Comparison of ENCODE assay signal across 25 cellular contexts in the genomic region with DNA sequence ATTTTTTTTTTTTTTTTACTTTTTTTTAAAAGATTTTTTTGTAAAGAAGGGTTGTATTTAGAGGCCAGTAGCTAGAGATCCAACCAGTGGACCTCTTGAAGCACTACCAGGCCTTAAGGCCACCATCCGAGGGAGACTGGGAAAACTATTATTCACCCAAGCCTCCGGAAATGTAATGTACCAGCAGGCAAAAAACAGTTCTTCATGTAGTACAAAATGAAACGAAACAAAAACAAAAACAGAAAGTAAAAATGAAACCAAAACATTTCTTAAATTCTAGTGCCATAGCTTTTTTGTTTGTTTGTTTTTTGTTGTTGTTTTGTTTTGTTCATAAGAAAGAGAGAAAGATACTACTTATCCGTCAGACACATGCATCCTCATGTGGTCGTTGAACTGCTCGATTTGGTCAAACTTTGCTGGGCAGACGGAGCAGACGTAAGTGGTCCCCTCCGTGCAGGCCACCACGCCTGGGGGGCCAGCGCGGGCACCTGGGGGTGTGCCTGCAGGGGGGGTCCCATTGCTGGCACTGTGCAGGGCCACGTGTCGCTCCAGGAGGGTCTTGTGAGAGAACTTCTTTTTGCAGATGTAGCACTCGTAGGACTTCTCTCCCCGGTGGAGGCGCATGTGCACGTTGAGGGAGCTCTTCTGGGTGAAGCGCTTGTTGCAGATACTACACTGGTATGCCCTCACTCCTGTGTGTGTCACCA. TPM values are rescaled to one million over a fixed set of nuclear protein-coding genes. Genes with fewer than 3 reads are reported as not detected.
DNase-seq lines count a peak whose midpoint lies in the region; ATAC-seq and TF ChIP-seq lines count a peak whose summit lies in the region.
"Had no signal": no experiment of that assay in that cellular context is flagged by ENCODE, and none has a peak within 500 bp of the region (broad histone marks: within the 10 kb centered on the region; RNA-seq: fewer than 3 reads in every experiment).

No MANE protein-coding gene starts in this region.

- CTCF ChIA-PET in PC-3 (lab: Charles Lee) = interaction anchor here (0.7 kb wide), 1 partner anchor 9 kb away, joined by 5 read pairs; no protein-coding TSS in a partner anchor

- H3K4me2 ChIP-seq in PC-3 (ENCODE audit: low read length) = peak overlapping the region; percentile 17; the same call in 1 of the 2 replicates
- H3K4me2 ChIP-seq: PC-9 had no signal

- H3K4me3 ChIP-seq in heart left ventricle (no peak overlapping the region), PC-3 (ENCODE audit: low read length) (no peak overlapping the region), dorsolateral prefrontal cortex (no peak overlapping the region)
- H3K4me3 ChIP-seq in effector memory CD4-positive, alpha-beta T cell (ENCODE audit: insufficient read depth, low read depth, low read length, poor library complexity, severe bottlenecking) = no peak overlapping the region
- H3K4me3 ChIP-seq: esophagus muscularis mucosa, gastroesophageal sphincter, MG63, pancreas, PC-9, right lobe of liver, SJSA1, tibial nerve had no signal

- H3K4me3 Mint-ChIP-seq in stimulated activated effector memory CD8-positive, alpha-beta T cell treated with anti-CD3 and anti-CD28 coated beads, Interleukin-12 subunit alpha, Interleukin-12 subunit beta, amount 100 ng/mL, for 72 hours = peak overlapping the region; percentile 36
- H3K4me3 Mint-ChIP-seq: CD4-positive, alpha-beta T cell; naive thymus-derived CD8-positive, alpha-beta T cell had no signal

- POLR2A ChIA-PET in PC-3 (lab: Charles Lee; ENCODE audit: unreplicated experiment) = no interaction called here

- no TSS peak for BruUV-seq in PC-3 (replicated peaks; lab: Mats Ljungman, UMichigan)

- H3K79me2 ChIP-seq in PC-3 (ENCODE audit: low read length) = no peaks in the 10 kb centered on the region

- H3K27ac ChIP-seq in heart left ventricle = peak overlapping the region in 1 of 12 donors; percentile 21
- H3K27ac ChIP-seq in PC-3 (ENCODE audit: low read length) = no peak overlapping the region
- H3K27ac ChIP-seq in effector memory CD4-positive, alpha-beta T cell (ENCODE audit: insufficient read depth, low read length, poor library complexity, severe bottlenecking) = peak overlapping the region; percentile 28
- peak overlapping the region in 9 of 59 donors; percentile 3 to 44 (median 30) for H3K27ac ChIP-seq in dorsolateral prefrontal cortex
- H3K27ac ChIP-seq: esophagus muscularis mucosa, gastroesophageal sphincter, pancreas, PC-9, right lobe of liver, SJSA1, WERI-Rb-1 had no signal

- intact Hi-C loops in heart left ventricle (cut with DNase I) = loop anchor here in 3 of 10 donors (10.0 kb wide), 1 partner anchor 184 kb away; no protein-coding TSS in a partner anchor
- intact Hi-C loops in left cardiac atrium (cut with DNase I) = loop anchor here in 1 of 2 donors (5.0 kb wide), 1 partner anchor 187 kb away; no protein-coding TSS in a partner anchor
- intact Hi-C loops in PC-3 (cut with micrococcal nuclease) = no loop called here
- intact Hi-C loops in dorsolateral prefrontal cortex (cut with DNase I) = no loop called here

- H3K9me3 Mint-ChIP-seq in stimulated activated effector memory CD8-positive, alpha-beta T cell treated with anti-CD3 and anti-CD28 coated beads, Interleukin-12 subunit alpha, Interleukin-12 subunit beta, amount 100 ng/mL, for 72 hours = no peaks in the 10 kb centered on the region
- H3K9me3 Mint-ChIP-seq: CD4-positive, alpha-beta T cell; naive thymus-derived CD8-positive, alpha-beta T cell had no signal

- no peak for TF ChIP-seq CTCF in heart left ventricle (IDR thresholded peaks at IDR 0.05)
- no peak for TF ChIP-seq CTCF in PC-3 (conservative IDR thresholded peaks at IDR 0.05; ENCODE audit: low read depth, low read length)
- no peak for TF ChIP-seq CTCF in dorsolateral prefrontal cortex (IDR thresholded peaks at IDR 0.05 in 54 of 56, conservative IDR thresholded peaks at IDR 0.05 in 2 of 56; ENCODE audit: low read depth in 1 of 56, partially characterized antibody in 56 of 56)

- 89 to 92% (median 91%) methylated on average over 19 of the region's 19 CpGs for WGBS in heart left ventricle, 4 donors

- H3K9me3 ChIP-seq in heart left ventricle (no peaks in the 10 kb centered on the region), PC-3 (ENCODE audit: low read length) (no peaks in the 10 kb centered on the region)
- no peaks in the 10 kb centered on the region for H3K9me3 ChIP-seq in effector memory CD4-positive, alpha-beta T cell (ENCODE audit: control insufficient read depth, low read length)
- H3K9me3 ChIP-seq: esophagus muscularis mucosa, gastroesophageal sphincter, MG63, pancreas, right lobe of liver, SJSA1, tibial nerve had no signal

- peaks cover 0 to 23% (median 6%) of the 10 kb centered on the region in 12 donors for H3K4me1 ChIP-seq in heart left ventricle
- no peaks in the 10 kb centered on the region for H3K4me1 ChIP-seq in PC-3 (ENCODE audit: insufficient read depth, low read length)
- no peaks in the 10 kb centered on the region for H3K4me1 ChIP-seq in effector memory CD4-positive, alpha-beta T cell (ENCODE audit: control insufficient read depth, insufficient read depth, low read length, poor library complexity, severe bottlenecking)
- H3K4me1 ChIP-seq: gastroesophageal sphincter, pancreas, right lobe of liver, SJSA1 had no signal

- H4K20me1 ChIP-seq in PC-3 (ENCODE audit: low read length) = no peaks in the 10 kb centered on the region

- H3K27ac Mint-ChIP-seq in stimulated activated effector memory CD8-positive, alpha-beta T cell treated with anti-CD3 and anti-CD28 coated beads, Interleukin-12 subunit alpha, Interleukin-12 subunit beta, amount 100 ng/mL, for 72 hours = peak overlapping the region; percentile 77

- H3F3A ChIP-seq in PC-3 (ENCODE audit: low read length, unreplicated experiment) = no peaks in the 10 kb centered on the region

- no peak for TF ChIP-seq POLR2A in heart left ventricle (IDR thresholded peaks at IDR 0.05)

- H3K4me1 Mint-ChIP-seq in stimulated activated effector memory CD8-positive, alpha-beta T cell treated with anti-CD3 and anti-CD28 coated beads, Interleukin-12 subunit alpha, Interleukin-12 subunit beta, amount 100 ng/mL, for 72 hours = peaks cover 56% of the 10 kb centered on the region

- DNase-seq in heart left ventricle (no peak), left cardiac atrium (no peak), PC-3 (no peak), NCI-H2171 treated with DMSO at 0.1 percent for 48 hours (lab: John Stamatoyannopoulos, UW) (no peak), dorsolateral prefrontal cortex (no peak)
- DNase-seq in effector memory CD4-positive, alpha-beta T cell = no peak
- no peak for DNase-seq in stimulated activated effector memory CD8-positive, alpha-beta T cell treated with anti-CD3 and anti-CD28 coated beads, Interleukin-12 subunit alpha, Interleukin-12 subunit beta, amount 100 ng/mL, for 72 hours (ENCODE audit: low spot score in 2 of 2)
- DNase-seq: activated gamma-delta T cell; CD4-positive, alpha-beta T cell; central memory CD4-positive, alpha-beta T cell; DMS53; GOT3; mesendoderm; MG63; naive thymus-derived CD8-positive, alpha-beta T cell; PC-9; stimulated activated naive CD4-positive, alpha-beta T cell; WERI-Rb-1 had no signal

- H3K9ac ChIP-seq in PC-3 (ENCODE audit: low read length) = no peak overlapping the region

- H3K9me2 ChIP-seq in PC-3 (replicated peaks; ENCODE audit: low read length) = no peaks in the 10 kb centered on the region

- H2AFZ ChIP-seq in PC-3 (ENCODE audit: low read length) = no peak overlapping the region
- H2AFZ ChIP-seq: PC-9 had no signal

- peaks cover 16% of the 10 kb centered on the region for H3K36me3 Mint-ChIP-seq in stimulated activated effector memory CD8-positive, alpha-beta T cell treated with anti-CD3 and anti-CD28 coated beads, Interleukin-12 subunit alpha, Interleukin-12 subunit beta, amount 100 ng/mL, for 72 hours

- ATAC-seq in heart left ventricle = peak in 3 of 4 donors; percentile 17 to 60 (median 28)
- no peak for ATAC-seq in left cardiac atrium
- ATAC-seq in PC-3 = no peak
- ATAC-seq in stimulated activated effector memory CD8-positive, alpha-beta T cell treated with anti-CD3 and anti-CD28 coated beads, Interleukin-12 subunit alpha, Interleukin-12 subunit beta, amount 100 ng/mL, for 72 hours = no peak
- ATAC-seq in SK-N-SH treated with all-trans-retinoic acid at 6 μM for 48 hours = no peak
- ATAC-seq: gastroesophageal sphincter; naive thymus-derived CD8-positive, alpha-beta T cell had no signal

- H3K36me3 ChIP-seq in heart left ventricle (peaks cover 0 to 66% (median 14%) of the 10 kb centered on the region in 9 donors), PC-3 (ENCODE audit: low read depth, low read length) (no peaks in the 10 kb centered on the region)
- no peaks in the 10 kb centered on the region for H3K36me3 ChIP-seq in effector memory CD4-positive, alpha-beta T cell (ENCODE audit: control insufficient read depth, insufficient read depth, low read length)
- H3K36me3 ChIP-seq: WERI-Rb-1 had no signal

- H3K27me3 ChIP-seq in heart left ventricle = no peaks in the 10 kb centered on the region
- no peaks in the 10 kb centered on the region for H3K27me3 ChIP-seq in PC-3 (ENCODE audit: low read length)
- no peaks in the 10 kb centered on the region for H3K27me3 ChIP-seq in effector memory CD4-positive, alpha-beta T cell (replicated peaks; ENCODE audit: control insufficient read depth, insufficient read depth, low read length, poor library complexity, severe bottlenecking)
- no peaks in the 10 kb centered on the region for H3K27me3 ChIP-seq in dorsolateral prefrontal cortex
- H3K27me3 ChIP-seq: esophagus muscularis mucosa, gastroesophageal sphincter, MG63, pancreas, right lobe of liver, SJSA1, tibial nerve had no signal

TF ChIP-seq in SK-N-SH treated with all-trans-retinoic acid at 6 μM for 48 hours, 23 proteins besides CTCF, POLR2A, EP300 and RAD21 (continues in another document):
- TF ChIP-seq, protein P1, sequence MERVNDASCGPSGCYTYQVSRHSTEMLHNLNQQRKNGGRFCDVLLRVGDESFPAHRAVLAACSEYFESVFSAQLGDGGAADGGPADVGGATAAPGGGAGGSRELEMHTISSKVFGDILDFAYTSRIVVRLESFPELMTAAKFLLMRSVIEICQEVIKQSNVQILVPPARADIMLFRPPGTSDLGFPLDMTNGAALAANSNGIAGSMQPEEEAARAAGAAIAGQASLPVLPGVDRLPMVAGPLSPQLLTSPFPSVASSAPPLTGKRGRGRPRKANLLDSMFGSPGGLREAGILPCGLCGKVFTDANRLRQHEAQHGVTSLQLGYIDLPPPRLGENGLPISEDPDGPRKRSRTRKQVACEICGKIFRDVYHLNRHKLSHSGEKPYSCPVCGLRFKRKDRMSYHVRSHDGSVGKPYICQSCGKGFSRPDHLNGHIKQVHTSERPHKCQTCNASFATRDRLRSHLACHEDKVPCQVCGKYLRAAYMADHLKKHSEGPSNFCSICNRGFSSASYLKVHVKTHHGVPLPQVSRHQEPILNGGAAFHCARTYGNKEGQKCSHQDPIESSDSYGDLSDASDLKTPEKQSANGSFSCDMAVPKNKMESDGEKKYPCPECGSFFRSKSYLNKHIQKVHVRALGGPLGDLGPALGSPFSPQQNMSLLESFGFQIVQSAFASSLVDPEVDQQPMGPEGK (CRISPR knock-in tag; IDR thresholded peaks at IDR 0.05; ENCODE audit: borderline replicate concordance) = no peak

RNA-seq across cellular contexts. Expression of gene TIGIT, which starts 45.0 kb away (rescaled TPM):
- 1 to 10 TPM in 1 of 9 donors, under 1 TPM in 2, not detected in 6; 0.10 to 3.8 (median 0.77) TPM for total RNA-seq in heart left ventricle
- under 1 TPM in 1 of 2 donors, not detected in 1; 0.04 TPM for polyA plus RNA-seq in heart left ventricle
- total RNA-seq in left cardiac atrium = under 1 TPM in 1 of 2 donors, not detected in 1; 0.13 TPM
- not detected in 2 replicates for total RNA-seq in PC-3 (2014; rRNA removed)
- total RNA-seq in dorsolateral prefrontal cortex = 1 to 10 TPM in 3 of 120 experiments, under 1 TPM in 26, not detected in 91; 0.13 to 1.6 (median 0.26) TPM
- total RNA-seq: PC-9, SJSA1 had no signal

Comparison
In these comparisons a context has a peak if more than half of its experiments do, and no peak if none do; other contexts are left out.
1. ATAC-seq: peak in heart left ventricle (3 of 4); none in left cardiac atrium (0 of 2), PC-3 (single experiment), stimulated activated effector memory CD8-positive, alpha-beta T cell treated with anti-CD3 and anti-CD28 coated beads, Interleukin-12 subunit alpha, Interleukin-12 subunit beta, amount 100 ng/mL, for 72 hours (single experiment) and SK-N-SH treated with all-trans-retinoic acid at 6 μM for 48 hours (single experiment).